In the genomic region with DNA sequence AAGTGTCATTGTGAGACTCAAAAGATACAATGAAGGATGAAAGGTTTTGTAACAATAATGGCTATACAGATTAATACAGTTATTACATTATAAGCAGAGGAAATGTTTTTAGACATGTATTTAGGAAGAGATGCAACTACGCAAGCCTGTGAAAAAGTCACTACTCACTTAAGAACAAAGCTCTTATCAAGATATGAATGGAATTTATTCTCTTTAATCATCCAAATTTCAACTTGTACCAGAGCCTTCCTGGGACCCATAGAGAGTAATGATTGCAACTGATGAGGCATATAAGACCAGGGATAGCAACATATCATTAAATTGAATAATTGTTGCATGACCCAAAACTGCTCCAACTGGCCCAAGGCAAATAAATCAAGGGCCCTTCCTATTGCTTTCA, we compare ENCODE assay signal across 2 cellular contexts.
TF ChIP-seq lines count a peak whose summit lies in the region.

No MANE protein-coding gene starts in this region.

TF ChIP-seq in endothelial cell of umbilical vein, 7 proteins besides CTCF, POLR2A, EP300 and RAD21:
- TF ChIP-seq, protein P1, sequence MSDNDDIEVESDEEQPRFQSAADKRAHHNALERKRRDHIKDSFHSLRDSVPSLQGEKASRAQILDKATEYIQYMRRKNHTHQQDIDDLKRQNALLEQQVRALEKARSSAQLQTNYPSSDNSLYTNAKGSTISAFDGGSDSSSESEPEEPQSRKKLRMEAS (IDR thresholded peaks at IDR 0.05; ENCODE audit: insufficient read depth, insufficient read length): no peak
- TF ChIP-seq MYC (IDR thresholded peaks at IDR 0.05; ENCODE audit: low read depth, low read length): no peak
- TF ChIP-seq POLR2AphosphoS5 (IDR thresholded peaks at IDR 0.05; ENCODE audit: insufficient read depth, low read depth, low read length): no peak
- TF ChIP-seq FOS (IDR thresholded peaks at IDR 0.05; ENCODE audit: borderline replicate concordance, insufficient read depth, low read length): no peak
- no peak for TF ChIP-seq GATA2 (IDR thresholded peaks at IDR 0.05; ENCODE audit: insufficient read depth, insufficient read length, low read depth, low read length)
- no peak for TF ChIP-seq JUN (IDR thresholded peaks at IDR 0.05; ENCODE audit: borderline replicate concordance, insufficient read depth, insufficient read length, low read depth)

TF ChIP-seq in HepG2, 621 proteins besides CTCF, POLR2A, EP300 and RAD21:
- TF ChIP-seq, protein P2, sequence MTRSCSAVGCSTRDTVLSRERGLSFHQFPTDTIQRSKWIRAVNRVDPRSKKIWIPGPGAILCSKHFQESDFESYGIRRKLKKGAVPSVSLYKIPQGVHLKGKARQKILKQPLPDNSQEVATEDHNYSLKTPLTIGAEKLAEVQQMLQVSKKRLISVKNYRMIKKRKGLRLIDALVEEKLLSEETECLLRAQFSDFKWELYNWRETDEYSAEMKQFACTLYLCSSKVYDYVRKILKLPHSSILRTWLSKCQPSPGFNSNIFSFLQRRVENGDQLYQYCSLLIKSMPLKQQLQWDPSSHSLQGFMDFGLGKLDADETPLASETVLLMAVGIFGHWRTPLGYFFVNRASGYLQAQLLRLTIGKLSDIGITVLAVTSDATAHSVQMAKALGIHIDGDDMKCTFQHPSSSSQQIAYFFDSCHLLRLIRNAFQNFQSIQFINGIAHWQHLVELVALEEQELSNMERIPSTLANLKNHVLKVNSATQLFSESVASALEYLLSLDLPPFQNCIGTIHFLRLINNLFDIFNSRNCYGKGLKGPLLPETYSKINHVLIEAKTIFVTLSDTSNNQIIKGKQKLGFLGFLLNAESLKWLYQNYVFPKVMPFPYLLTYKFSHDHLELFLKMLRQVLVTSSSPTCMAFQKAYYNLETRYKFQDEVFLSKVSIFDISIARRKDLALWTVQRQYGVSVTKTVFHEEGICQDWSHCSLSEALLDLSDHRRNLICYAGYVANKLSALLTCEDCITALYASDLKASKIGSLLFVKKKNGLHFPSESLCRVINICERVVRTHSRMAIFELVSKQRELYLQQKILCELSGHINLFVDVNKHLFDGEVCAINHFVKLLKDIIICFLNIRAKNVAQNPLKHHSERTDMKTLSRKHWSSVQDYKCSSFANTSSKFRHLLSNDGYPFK (CRISPR knock-in tag; IDR thresholded peaks at IDR 0.05; ENCODE audit: borderline replicate concordance): no peak
- no peak for TF ChIP-seq ERF (CRISPR knock-in tag; IDR thresholded peaks at IDR 0.05)
- TF ChIP-seq JUNB (CRISPR knock-in tag; IDR thresholded peaks at IDR 0.05; ENCODE audit: borderline replicate concordance): no peak
- TF ChIP-seq FOXK2 (IDR thresholded peaks at IDR 0.05): no peak
- no peak for TF ChIP-seq DNMT3B (CRISPR knock-in tag; conservative IDR thresholded peaks at IDR 0.05)
- no peak for TF ChIP-seq PHF8 (CRISPR knock-in tag; IDR thresholded peaks at IDR 0.05)
- TF ChIP-seq, protein P3, sequence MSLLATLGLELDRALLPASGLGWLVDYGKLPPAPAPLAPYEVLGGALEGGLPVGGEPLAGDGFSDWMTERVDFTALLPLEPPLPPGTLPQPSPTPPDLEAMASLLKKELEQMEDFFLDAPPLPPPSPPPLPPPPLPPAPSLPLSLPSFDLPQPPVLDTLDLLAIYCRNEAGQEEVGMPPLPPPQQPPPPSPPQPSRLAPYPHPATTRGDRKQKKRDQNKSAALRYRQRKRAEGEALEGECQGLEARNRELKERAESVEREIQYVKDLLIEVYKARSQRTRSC (CRISPR knock-in tag; IDR thresholded peaks at IDR 0.05; ENCODE audit: low read depth): no peak
- TF ChIP-seq, protein P4, sequence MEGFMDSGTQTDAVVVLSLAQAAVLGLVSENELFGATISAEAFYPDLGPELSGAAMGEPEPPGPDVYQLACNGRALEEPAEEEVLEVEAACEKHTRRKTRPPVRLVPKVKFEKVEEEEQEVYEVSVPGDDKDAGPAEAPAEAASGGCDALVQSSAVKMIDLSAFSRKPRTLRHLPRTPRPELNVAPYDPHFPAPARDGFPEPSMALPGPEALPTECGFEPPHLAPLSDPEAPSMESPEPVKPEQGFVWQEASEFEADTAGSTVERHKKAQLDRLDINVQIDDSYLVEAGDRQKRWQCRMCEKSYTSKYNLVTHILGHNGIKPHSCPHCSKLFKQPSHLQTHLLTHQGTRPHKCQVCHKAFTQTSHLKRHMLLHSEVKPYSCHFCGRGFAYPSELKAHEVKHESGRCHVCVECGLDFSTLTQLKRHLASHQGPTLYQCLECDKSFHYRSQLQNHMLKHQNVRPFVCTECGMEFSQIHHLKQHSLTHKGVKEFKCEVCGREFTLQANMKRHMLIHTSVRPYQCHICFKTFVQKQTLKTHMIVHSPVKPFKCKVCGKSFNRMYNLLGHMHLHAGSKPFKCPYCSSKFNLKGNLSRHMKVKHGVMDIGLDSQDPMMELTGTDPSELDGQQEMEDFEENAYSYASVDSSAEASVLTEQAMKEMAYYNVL (CRISPR knock-in tag; IDR thresholded peaks at IDR 0.05; ENCODE audit: borderline replicate concordance): no peak
- TF ChIP-seq CENPT (CRISPR knock-in tag; IDR thresholded peaks at IDR 0.05; ENCODE audit: low read depth): no peak
- TF ChIP-seq, protein P5, sequence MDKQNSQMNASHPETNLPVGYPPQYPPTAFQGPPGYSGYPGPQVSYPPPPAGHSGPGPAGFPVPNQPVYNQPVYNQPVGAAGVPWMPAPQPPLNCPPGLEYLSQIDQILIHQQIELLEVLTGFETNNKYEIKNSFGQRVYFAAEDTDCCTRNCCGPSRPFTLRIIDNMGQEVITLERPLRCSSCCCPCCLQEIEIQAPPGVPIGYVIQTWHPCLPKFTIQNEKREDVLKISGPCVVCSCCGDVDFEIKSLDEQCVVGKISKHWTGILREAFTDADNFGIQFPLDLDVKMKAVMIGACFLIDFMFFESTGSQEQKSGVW (CRISPR knock-in tag; IDR thresholded peaks at IDR 0.05; ENCODE audit: borderline replicate concordance): no peak
- TF ChIP-seq, protein P6, sequence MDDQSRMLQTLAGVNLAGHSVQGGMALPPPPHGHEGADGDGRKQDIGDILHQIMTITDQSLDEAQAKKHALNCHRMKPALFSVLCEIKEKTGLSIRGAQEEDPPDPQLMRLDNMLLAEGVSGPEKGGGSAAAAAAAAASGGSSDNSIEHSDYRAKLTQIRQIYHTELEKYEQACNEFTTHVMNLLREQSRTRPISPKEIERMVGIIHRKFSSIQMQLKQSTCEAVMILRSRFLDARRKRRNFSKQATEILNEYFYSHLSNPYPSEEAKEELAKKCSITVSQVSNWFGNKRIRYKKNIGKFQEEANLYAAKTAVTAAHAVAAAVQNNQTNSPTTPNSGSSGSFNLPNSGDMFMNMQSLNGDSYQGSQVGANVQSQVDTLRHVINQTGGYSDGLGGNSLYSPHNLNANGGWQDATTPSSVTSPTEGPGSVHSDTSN (CRISPR knock-in tag; IDR thresholded peaks at IDR 0.05; ENCODE audit: borderline replicate concordance): no peak
- no peak for TF ChIP-seq NFYB (CRISPR knock-in tag; IDR thresholded peaks at IDR 0.05)
- no peak for TF ChIP-seq FOXO1 (CRISPR knock-in tag; IDR thresholded peaks at IDR 0.05)
- TF ChIP-seq ZNF547 (CRISPR knock-in tag; IDR thresholded peaks at IDR 0.05): no peak
- TF ChIP-seq REPIN1 (CRISPR knock-in tag; IDR thresholded peaks at IDR 0.05; ENCODE audit: borderline replicate concordance, low read depth): no peak
- TF ChIP-seq, protein P7, sequence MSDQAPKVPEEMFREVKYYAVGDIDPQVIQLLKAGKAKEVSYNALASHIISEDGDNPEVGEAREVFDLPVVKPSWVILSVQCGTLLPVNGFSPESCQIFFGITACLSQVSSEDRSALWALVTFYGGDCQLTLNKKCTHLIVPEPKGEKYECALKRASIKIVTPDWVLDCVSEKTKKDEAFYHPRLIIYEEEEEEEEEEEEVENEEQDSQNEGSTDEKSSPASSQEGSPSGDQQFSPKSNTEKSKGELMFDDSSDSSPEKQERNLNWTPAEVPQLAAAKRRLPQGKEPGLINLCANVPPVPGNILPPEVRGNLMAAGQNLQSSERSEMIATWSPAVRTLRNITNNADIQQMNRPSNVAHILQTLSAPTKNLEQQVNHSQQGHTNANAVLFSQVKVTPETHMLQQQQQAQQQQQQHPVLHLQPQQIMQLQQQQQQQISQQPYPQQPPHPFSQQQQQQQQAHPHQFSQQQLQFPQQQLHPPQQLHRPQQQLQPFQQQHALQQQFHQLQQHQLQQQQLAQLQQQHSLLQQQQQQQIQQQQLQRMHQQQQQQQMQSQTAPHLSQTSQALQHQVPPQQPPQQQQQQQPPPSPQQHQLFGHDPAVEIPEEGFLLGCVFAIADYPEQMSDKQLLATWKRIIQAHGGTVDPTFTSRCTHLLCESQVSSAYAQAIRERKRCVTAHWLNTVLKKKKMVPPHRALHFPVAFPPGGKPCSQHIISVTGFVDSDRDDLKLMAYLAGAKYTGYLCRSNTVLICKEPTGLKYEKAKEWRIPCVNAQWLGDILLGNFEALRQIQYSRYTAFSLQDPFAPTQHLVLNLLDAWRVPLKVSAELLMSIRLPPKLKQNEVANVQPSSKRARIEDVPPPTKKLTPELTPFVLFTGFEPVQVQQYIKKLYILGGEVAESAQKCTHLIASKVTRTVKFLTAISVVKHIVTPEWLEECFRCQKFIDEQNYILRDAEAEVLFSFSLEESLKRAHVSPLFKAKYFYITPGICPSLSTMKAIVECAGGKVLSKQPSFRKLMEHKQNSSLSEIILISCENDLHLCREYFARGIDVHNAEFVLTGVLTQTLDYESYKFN (CRISPR knock-in tag; conservative IDR thresholded peaks at IDR 0.05): no peak
TF ChIP-seq in HepG2: peak in this region for 0.
